8 cellular contexts compared by ENCODE assay signal in genomic region chr11:65290448-65291165, GRCh38. TPM values are rescaled to one million over a fixed set of nuclear protein-coding genes. Genes with fewer than 3 reads are reported as not detected.
DNase-seq lines count a peak whose midpoint lies in the region; ATAC-seq, FAIRE-seq and TF ChIP-seq lines count a peak whose summit lies in the region.

No MANE protein-coding gene starts in this region.

- TF ChIP-seq POLR2A in stomach (IDR thresholded peaks at IDR 0.05): no peak

- H2BK5ac ChIP-seq in mesendoderm (ENCODE audit: low read length): no peak overlapping the region

- peak; percentile 53 for TF ChIP-seq EP300 in stomach (IDR thresholded peaks at IDR 0.05)

- peaks cover 78 to 95% (median 89%) of the 10 kb centered on the region in 10 experiments for H3K4me1 ChIP-seq in BLaER1 treated with 17β-estradiol and CSF1 and Interleukin-3, amounts not matched to agents 10 nM and 100 nM
- peaks cover 31 to 70% (median 57%) of the 10 kb centered on the region in 4 donors for H3K4me1 ChIP-seq in stomach
- no peaks in the 10 kb centered on the region for H3K4me1 ChIP-seq in mesendoderm (ENCODE audit: control insufficient read depth, low read depth, low read length)

- H3K18ac ChIP-seq in mesendoderm (ENCODE audit: low read length): no peak overlapping the region

- no peak for TF ChIP-seq CTCF in stomach (IDR thresholded peaks at IDR 0.05)

- no peak overlapping the region for H3K56ac ChIP-seq in mesendoderm (ENCODE audit: low read length)

- 35 to 50% (median 43%) methylated on average over 8 of the region's 8 CpGs for WGBS in stomach, 5 donors
- no CpG with 5 or more reads among the region's 8 CpGs for WGBS in mesendoderm (ENCODE audit: extremely low coverage, insufficient coverage, low lambda C conversion rate)

- H4K8ac ChIP-seq in mesendoderm (ENCODE audit: low read depth, low read length): no peak overlapping the region

- H2AK5ac ChIP-seq in mesendoderm (ENCODE audit: low read length): no peak overlapping the region

- H3K79me1 ChIP-seq in mesendoderm (ENCODE audit: low read length): no peaks in the 10 kb centered on the region

- no peak overlapping the region for H4K5ac ChIP-seq in mesendoderm (ENCODE audit: low read length)

- H3K27me3 ChIP-seq in BLaER1 treated with 17β-estradiol and CSF1 and Interleukin-3, amounts not matched to agents 10 nM and 100 nM: no peaks in the 10 kb centered on the region
- H3K27me3 ChIP-seq in stomach: no peaks in the 10 kb centered on the region
- H3K27me3 ChIP-seq in mesendoderm (ENCODE audit: insufficient read depth, low read length, poor library complexity): no peaks in the 10 kb centered on the region

- H3K27ac ChIP-seq in BLaER1 treated with 17β-estradiol and CSF1 and Interleukin-3, amounts not matched to agents 10 nM and 100 nM: peak overlapping the region; percentile 90 to 100 (median 96)
- H3K27ac ChIP-seq in stomach: peak overlapping the region; percentile 59 to 94 (median 90)
- H3K27ac ChIP-seq in mesendoderm (ENCODE audit: low read depth, low read length): no peak overlapping the region

- intact Hi-C loops in stomach (cut with DNase I; ENCODE audit: low total_unique reads): no loop called here

- peak overlapping the region in 9 of 10 experiments; percentile 21 to 56 (median 34); a peak in 15 of 20 replicates for H3K4me3 ChIP-seq in BLaER1 treated with 17β-estradiol and CSF1 and Interleukin-3, amounts not matched to agents 10 nM and 100 nM
- H3K4me3 ChIP-seq in stomach (no peak overlapping the region), mesendoderm (ENCODE audit: low read length) (no peak overlapping the region)

- no peak overlapping the region for H2BK15ac ChIP-seq in mesendoderm (replicated peaks; ENCODE audit: low read depth)

- peak; percentile 68 for ATAC-seq in HG03460 (IDR thresholded peaks at IDR 0.05; ENCODE audit: unreplicated experiment)
- no peak for ATAC-seq in GM18867 (IDR thresholded peaks at IDR 0.05; ENCODE audit: unreplicated experiment)

- FAIRE-seq in RCC 7860 (lab: Jason Lieb, UNC): no peak

- DNase-seq in amygdala (lab: John Stamatoyannopoulos, UW) (peak in 52 of 56 donors; percentile 21 to 91 (median 70)), hypothalamus (lab: John Stamatoyannopoulos, UW) (peak in 41 of 51 donors; percentile 16 to 86 (median 60)), stomach (peak; percentile 77), RCC 7860 (ENCODE audit: low spot score) (no peak), mesendoderm (no peak)

- no peaks in the 10 kb centered on the region for H3K9me3 ChIP-seq in BLaER1 treated with 17β-estradiol and CSF1 and Interleukin-3, amounts not matched to agents 10 nM and 100 nM (replicated peaks in 1 of 11)
- H3K9me3 ChIP-seq in stomach: no peaks in the 10 kb centered on the region

- peak overlapping the region; percentile 77 to 94 (median 83) for H3K9ac ChIP-seq in BLaER1 treated with 17β-estradiol and CSF1 and Interleukin-3, amounts not matched to agents 10 nM and 100 nM
- H3K9ac ChIP-seq in mesendoderm (ENCODE audit: low read length): no peak overlapping the region

- H3K4ac ChIP-seq in mesendoderm (ENCODE audit: low read depth, low read length): no peak overlapping the region

- no peaks in the 10 kb centered on the region for H3K79me2 ChIP-seq in mesendoderm (ENCODE audit: control insufficient read depth, insufficient read depth, low read length)

- H3K23ac ChIP-seq in mesendoderm (ENCODE audit: low read length): no peak overlapping the region

- no peak overlapping the region for H2BK120ac ChIP-seq in mesendoderm (ENCODE audit: low read depth, low read length)

- peak overlapping the region; percentile 85 to 95 (median 91) for H3K4me2 ChIP-seq in BLaER1 treated with 17β-estradiol and CSF1 and Interleukin-3, amounts not matched to agents 10 nM and 100 nM
- H3K4me2 ChIP-seq in mesendoderm (ENCODE audit: low read length): no peak overlapping the region

- peaks cover 8 to 71% (median 58%) of the 10 kb centered on the region in 11 experiments; a peak in 21 of 22 replicates for H3K36me3 ChIP-seq in BLaER1 treated with 17β-estradiol and CSF1 and Interleukin-3, amounts not matched to agents 10 nM and 100 nM
- peaks cover 9 to 59% (median 49%) of the 10 kb centered on the region in 4 donors for H3K36me3 ChIP-seq in stomach
- H3K36me3 ChIP-seq in mesendoderm (ENCODE audit: control insufficient read depth, insufficient read depth, low read length): peaks cover 26% of the 10 kb centered on the region

- no peaks in the 10 kb centered on the region for H4K20me1 ChIP-seq in BLaER1 treated with 17β-estradiol and CSF1 and Interleukin-3, amounts not matched to agents 10 nM and 100 nM

RNA-seq across cellular contexts. Expression of gene CDC42EP2, which starts 24.1 kb away (rescaled TPM):
- 10 to 100 TPM in 2 of 5 donors, 1 to 10 TPM in 1, under 1 TPM in 1, not detected in 1; 0.89 to 18.3 (median 8.3) TPM for total RNA-seq in stomach
- polyA plus RNA-seq in stomach: 10 to 100 TPM; 13.8 to 22.0 (median 18.4) TPM
- 6.5 TPM for polyA plus RNA-seq in mesendoderm (2013, experiment 1 of 2)
- polyA plus RNA-seq in mesendoderm (2013, experiment 2 of 2): 6.8 TPM

RNA-seq across cellular contexts. Expression of gene POLA2, which starts 28.8 kb away (rescaled TPM):
- total RNA-seq in stomach: 10 to 100 TPM in 2 of 5 donors, 1 to 10 TPM in 3; 1.7 to 17.0 (median 5.5) TPM
- 10 to 100 TPM in 2 of 3 donors, 1 to 10 TPM in 1; 8.6 to 11.2 (median 10.3) TPM for polyA plus RNA-seq in stomach
- 15.3 TPM for polyA plus RNA-seq in mesendoderm (2013, experiment 1 of 2)
- 15.6 TPM for polyA plus RNA-seq in mesendoderm (2013, experiment 2 of 2)

RNA-seq across cellular contexts. Expression of gene DPF2, which starts 43.0 kb away (rescaled TPM):
- 10 to 100 TPM; 14.7 to 92.8 (median 35.1) TPM for total RNA-seq in stomach
- polyA plus RNA-seq in stomach: 10 to 100 TPM; 14.9 to 22.6 (median 19.6) TPM
- polyA plus RNA-seq in mesendoderm (2013, experiment 1 of 2): 57.1 TPM
- polyA plus RNA-seq in mesendoderm (2013, experiment 2 of 2): 57.4 TPM

Comparison
In these comparisons a context has a peak if more than half of its experiments do, and no peak if none do; other contexts are left out.
1. H3K4me3 ChIP-seq: peak in BLaER1 treated with 17β-estradiol and CSF1 and Interleukin-3, amounts not matched to agents 10 nM and 100 nM (9 of 10); none in stomach (0 of 4) and mesendoderm (single experiment).
2. DNase-seq: peak in amygdala (52 of 56), hypothalamus (41 of 51) and stomach (single experiment); none in RCC 7860 (single experiment) and mesendoderm (single experiment).